Comparison of ENCODE assay signal across 21 cellular contexts in the genomic region with DNA sequence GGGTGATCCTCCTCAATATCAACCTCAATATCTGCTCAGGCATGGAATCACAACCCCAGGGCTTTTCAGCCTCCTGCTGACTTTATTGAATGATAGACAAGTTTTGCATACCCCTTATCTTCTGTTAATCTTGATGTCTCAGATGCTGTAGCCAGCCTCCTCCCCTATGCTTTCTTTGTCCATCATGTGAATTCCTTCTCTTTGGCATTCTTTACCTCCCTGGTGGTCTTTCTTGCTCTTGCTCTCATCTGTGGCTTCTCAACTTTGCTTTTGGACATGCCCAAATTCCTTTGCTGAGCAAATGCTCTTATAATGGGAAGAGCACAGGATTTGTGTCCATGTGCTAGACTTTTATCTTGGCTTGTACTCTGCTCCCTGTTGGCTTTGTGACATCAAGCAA.
"Had no signal": no experiment of that assay in that cellular context is flagged by ENCODE, and none has a peak within 500 bp of the region (broad histone marks: within the 10 kb centered on the region; RNA-seq: fewer than 3 reads in every experiment).

No MANE protein-coding gene starts in this region.

- H3K27me3 ChIP-seq: esophagus squamous epithelium, ovary, thyroid gland had no signal

- H3K36me3 ChIP-seq: esophagus squamous epithelium, left ventricle myocardium inferior, ovary, thyroid gland had no signal

- DNase-seq: activated CD4-positive, alpha-beta T cell treated with anti-CD3 and anti-CD28 coated beads, Interleukin-2, amount 10 ng/mL, durations not matched to agents 7 days and 5 days; activated CD8-positive, alpha-beta T cell treated with anti-CD3 and anti-CD28 coated beads, Interleukin-2, amount 10 ng/mL, durations not matched to agents 7 days and 5 days; activated naive CD4-positive, alpha-beta T cell treated with anti-CD3 and anti-CD28 coated beads, Interleukin-2, amount 50 U/mL, for 16 hours; activated T-cell treated with anti-CD3 and anti-CD28 coated beads, Interleukin-2, amount 50 U/mL, for 24 hours; aorta; effector CD8-positive, alpha-beta T cell; esophagus squamous epithelium; hypothalamus; left ventricle myocardium inferior; mucosa of descending colon; naive thymus-derived CD4-positive, alpha-beta T cell; ovary; stimulated activated CD4-positive, alpha-beta T cell treated with anti-CD3 and anti-CD28 coated beads, Interleukin-12 subunit alpha, Interleukin-12 subunit beta, amount 100 ng/mL, for 4 hours; stimulated activated CD4-positive, alpha-beta T cell treated with anti-CD3 and anti-CD28 coated beads, Interleukin-1b, Interleukin-23, amount 100 ng/mL, for 48 hours; stimulated activated CD8-positive, alpha-beta memory T cell treated with anti-CD3 and anti-CD28 coated beads, Interleukin-4, amount 100 ng/mL, for 48 hours; stimulated activated naive CD4-positive, alpha-beta T cell; T-helper 1 cell; T-helper 9 cell; thyroid gland had no signal

- H3K4me1 Mint-ChIP-seq: activated CD4-positive, alpha-beta T cell treated with anti-CD3 and anti-CD28 coated beads, Interleukin-2, amount 10 ng/mL, durations not matched to agents 7 days and 5 days; naive thymus-derived CD4-positive, alpha-beta T cell had no signal

- FAIRE-seq: endothelial cell of umbilical vein had no signal

- H3K4me1 ChIP-seq: thyroid gland had no signal

- H3K27ac Mint-ChIP-seq: activated CD4-positive, alpha-beta T cell treated with anti-CD3 and anti-CD28 coated beads, Interleukin-2, amount 10 ng/mL, durations not matched to agents 7 days and 5 days; activated CD8-positive, alpha-beta T cell treated with anti-CD3 and anti-CD28 coated beads, Interleukin-2, amount 10 ng/mL, durations not matched to agents 7 days and 5 days; activated T-cell treated with anti-CD3 and anti-CD28 coated beads, Interleukin-2, amount 50 U/mL, for 24 hours; naive thymus-derived CD4-positive, alpha-beta T cell had no signal

- H3K27me3 Mint-ChIP-seq: activated CD4-positive, alpha-beta T cell treated with anti-CD3 and anti-CD28 coated beads, Interleukin-2, amount 10 ng/mL, durations not matched to agents 7 days and 5 days; activated T-cell treated with anti-CD3 and anti-CD28 coated beads, Interleukin-2, amount 50 U/mL, for 24 hours; naive thymus-derived CD4-positive, alpha-beta T cell had no signal

- H3K27ac ChIP-seq: esophagus squamous epithelium, left ventricle myocardium inferior, ovary, thyroid gland had no signal

- H3K9me3 Mint-ChIP-seq: activated CD4-positive, alpha-beta T cell treated with anti-CD3 and anti-CD28 coated beads, Interleukin-2, amount 10 ng/mL, durations not matched to agents 7 days and 5 days; activated T-cell treated with anti-CD3 and anti-CD28 coated beads, Interleukin-2, amount 50 U/mL, for 24 hours had no signal

- H3K9me3 ChIP-seq: esophagus squamous epithelium, mucosa of descending colon, ovary, thyroid gland had no signal

- H3K4me3 Mint-ChIP-seq: activated CD4-positive, alpha-beta T cell treated with anti-CD3 and anti-CD28 coated beads, Interleukin-2, amount 10 ng/mL, durations not matched to agents 7 days and 5 days; activated CD8-positive, alpha-beta T cell treated with anti-CD3 and anti-CD28 coated beads, Interleukin-2, amount 10 ng/mL, durations not matched to agents 7 days and 5 days; activated T-cell treated with anti-CD3 and anti-CD28 coated beads, Interleukin-2, amount 50 U/mL, for 24 hours; naive thymus-derived CD4-positive, alpha-beta T cell had no signal

- H3K4me3 ChIP-seq: esophagus squamous epithelium, left ventricle myocardium inferior, mucosa of descending colon, ovary, thyroid gland had no signal

- H3K36me3 Mint-ChIP-seq: naive thymus-derived CD4-positive, alpha-beta T cell had no signal

- ATAC-seq: activated CD4-positive, CD25-positive, alpha-beta regulatory T cell treated with anti-CD3 and anti-CD28 coated beads, Interleukin-2, amount 50 U/mL, for 24 hours; activated CD8-positive, alpha-beta T cell treated with anti-CD3 and anti-CD28 coated beads, Interleukin-2, amount 10 ng/mL, durations not matched to agents 7 days and 5 days; mucosa of descending colon; naive thymus-derived CD4-positive, alpha-beta T cell had no signal
